ENCODE assay signal across 23 cellular contexts in genomic region chr12:39782026-39782545, GRCh38.
"Had no signal": no experiment of that assay in that cellular context is flagged by ENCODE, and none has a peak within 500 bp of the region (broad histone marks: within the 10 kb centered on the region; RNA-seq: fewer than 3 reads in every experiment).

No MANE protein-coding gene starts in this region.

- H3K27ac Mint-ChIP-seq: immature natural killer cell; naive thymus-derived CD8-positive, alpha-beta T cell; nephron; stimulated activated naive CD8-positive, alpha-beta T cell treated with anti-CD3 and anti-CD28 coated beads, Interleukin-15, Interleukin-2, amounts not matched to agents 100 ng/mL and 50 ng/mL, for 24 hours had no signal

- H3K4me3 ChIP-seq: heart left ventricle, left ventricle myocardium inferior, ovary, skin epidermis, tibial nerve, uterus had no signal

- H3K9me3 ChIP-seq: ovary, uterus had no signal

- H3K4me1 Mint-ChIP-seq: immature natural killer cell; naive thymus-derived CD8-positive, alpha-beta T cell; nephron had no signal

- H3K9me3 Mint-ChIP-seq: immature natural killer cell; stimulated activated naive CD8-positive, alpha-beta T cell treated with anti-CD3 and anti-CD28 coated beads, Interleukin-15, Interleukin-2, amounts not matched to agents 100 ng/mL and 50 ng/mL, for 24 hours had no signal

- DNase-seq: heart left ventricle; immature natural killer cell; kidney; left colon; left ventricle myocardium inferior; mesenchymal stem cell; naive thymus-derived CD8-positive, alpha-beta T cell; ovary; retina; right cardiac atrium; stimulated activated CD4-positive, alpha-beta T cell treated with anti-CD3 and anti-CD28 coated beads, Interleukin-12 subunit alpha, Interleukin-12 subunit beta, amount 100 ng/mL, for 4 hours; stimulated activated CD4-positive, alpha-beta T cell treated with anti-CD3 and anti-CD28 coated beads, Interleukin-15, amount 100 ng/mL, for 24 hours; stimulated activated CD4-positive, alpha-beta T cell treated with anti-CD3 and anti-CD28 coated beads, Interleukin-2, amount 100 ng/mL, for 24 hours; stimulated activated CD4-positive, alpha-beta T cell treated with anti-CD3 and anti-CD28 coated beads, Interleukin-4, amount 100 ng/mL, for 1 hour; stimulated activated naive CD4-positive, alpha-beta T cell; uterus had no signal

- H3K4me3 Mint-ChIP-seq: immature natural killer cell; naive thymus-derived CD8-positive, alpha-beta T cell; nephron; stimulated activated naive CD8-positive, alpha-beta T cell treated with anti-CD3 and anti-CD28 coated beads, Interleukin-15, Interleukin-2, amounts not matched to agents 100 ng/mL and 50 ng/mL, for 24 hours; type B pancreatic cell had no signal

- H3K36me3 ChIP-seq: heart left ventricle, left ventricle myocardium inferior, ovary, uterus had no signal

- H3K27me3 Mint-ChIP-seq: naive thymus-derived CD8-positive, alpha-beta T cell; progenitor cell of endocrine pancreas; stimulated activated naive CD8-positive, alpha-beta T cell treated with anti-CD3 and anti-CD28 coated beads, Interleukin-15, Interleukin-2, amounts not matched to agents 100 ng/mL and 50 ng/mL, for 24 hours; type B pancreatic cell had no signal

- H3K27ac ChIP-seq: heart left ventricle, left ventricle myocardium inferior, ovary, skin epidermis, tibial nerve, uterus had no signal

- H3K36me3 Mint-ChIP-seq: immature natural killer cell, type B pancreatic cell had no signal

- H3K4me1 ChIP-seq: heart left ventricle, left ventricle myocardium inferior, tibial nerve, uterus had no signal

- H3K27me3 ChIP-seq: heart left ventricle, ovary, tibial nerve, uterus had no signal

- ATAC-seq: heart left ventricle; left colon; naive thymus-derived CD8-positive, alpha-beta T cell; right cardiac atrium; sciatic nerve had no signal
